Comparison of ENCODE assay signal across 11 cellular contexts in genomic region chrX:41339148-41339547, GRCh38. TPM values are rescaled to one million over a fixed set of nuclear protein-coding genes. Genes with fewer than 3 reads are reported as not detected.
A peak's percentile ranks its signal among the peaks of the same experiment; 100 is the strongest.
DNase-seq lines count a peak whose midpoint lies in the region; TF ChIP-seq lines count a peak whose summit lies in the region.
"Had no signal": no experiment of that assay in that cellular context is flagged by ENCODE, and none has a peak within 500 bp of the region (broad histone marks: within the 10 kb centered on the region; RNA-seq: fewer than 3 reads in every experiment).

No MANE protein-coding gene starts in this region.

- WGBS in suprapubic skin, result 60% methylated on average over 4 of the region's 4 CpGs

- TF ChIP-seq POLR2A in suprapubic skin (IDR thresholded peaks at IDR 0.05), result no peak

- H3K4me1 Mint-ChIP-seq in activated naive CD4-positive, alpha-beta T cell treated with anti-CD3 and anti-CD28 coated beads, Interleukin-2, amount 10 ng/mL, durations not matched to agents 7 days and 5 days, result peaks cover 44% of the 10 kb centered on the region

- H3K27ac ChIP-seq in iPS-20b (ENCODE audit: low read length) (no peak overlapping the region), suprapubic skin (no peak overlapping the region)
- H3K27ac ChIP-seq: Peyer's patch had no signal

- peaks cover 7% of the 10 kb centered on the region for H3K27me3 Mint-ChIP-seq in activated naive CD4-positive, alpha-beta T cell treated with anti-CD3 and anti-CD28 coated beads, Interleukin-2, amount 10 ng/mL, durations not matched to agents 7 days and 5 days

- no peak for DNase-seq in activated naive CD4-positive, alpha-beta T cell treated with anti-CD3 and anti-CD28 coated beads, Interleukin-2, amount 10 ng/mL, durations not matched to agents 7 days and 5 days
- DNase-seq in activated naive CD4-positive, alpha-beta T cell treated with anti-CD3 and anti-CD28 coated beads, Interleukin-2, amount 50 U/mL, for 16 hours, result no peak
- peak; percentile 31 for DNase-seq in adipocyte (ENCODE audit: low read depth)
- no peak for DNase-seq in suprapubic skin (ENCODE audit: low spot score in 2 of 2)
- DNase-seq in NCI-H1105 treated with DMSO at 0.1 percent for 48 hours (lab: John Stamatoyannopoulos, UW), result no peak
- no peak for DNase-seq in D341Med (ENCODE audit: low spot score)
- no peak for DNase-seq in HuH-7.5 (ENCODE audit: low spot score)
- DNase-seq: head of caudate nucleus, NCI-H446, Peyer's patch had no signal

- TF ChIP-seq EP300 in suprapubic skin (IDR thresholded peaks at IDR 0.05), result no peak

- peak overlapping the region; percentile 64 for H3K4me3 Mint-ChIP-seq in activated naive CD4-positive, alpha-beta T cell treated with anti-CD3 and anti-CD28 coated beads, Interleukin-2, amount 10 ng/mL, durations not matched to agents 7 days and 5 days

- peaks cover 61% of the 10 kb centered on the region for H3K36me3 Mint-ChIP-seq in activated naive CD4-positive, alpha-beta T cell treated with anti-CD3 and anti-CD28 coated beads, Interleukin-2, amount 10 ng/mL, durations not matched to agents 7 days and 5 days

- peak overlapping the region; percentile 31 for H3K4me3 ChIP-seq in adipocyte (ENCODE audit: low read length)
- peak overlapping the region; percentile 40; the same call in 1 of the 2 replicates for H3K4me3 ChIP-seq in iPS-20b (ENCODE audit: low read length)
- H3K4me3 ChIP-seq in suprapubic skin, result peak overlapping the region; percentile 74

- no peak overlapping the region for H3K27ac Mint-ChIP-seq in activated naive CD4-positive, alpha-beta T cell treated with anti-CD3 and anti-CD28 coated beads, Interleukin-2, amount 10 ng/mL, durations not matched to agents 7 days and 5 days

- no peaks in the 10 kb centered on the region for H3K27me3 ChIP-seq in adipocyte (replicated peaks; ENCODE audit: control insufficient read depth, insufficient read depth, low read length)
- no peaks in the 10 kb centered on the region for H3K27me3 ChIP-seq in iPS-20b (ENCODE audit: insufficient read depth, low read length)
- H3K27me3 ChIP-seq in suprapubic skin, result no peaks in the 10 kb centered on the region
- H3K27me3 ChIP-seq: Peyer's patch had no signal

- CTCF ChIA-PET in activated naive CD4-positive, alpha-beta T cell treated with anti-CD3 and anti-CD28 coated beads, Interleukin-2, amount 10 ng/mL, durations not matched to agents 7 days and 5 days (lab: Charles Lee), result interaction anchor here (1.2 kb wide), 1 partner anchor 47 kb away, joined by 3 read pairs; no protein-coding TSS in a partner anchor

- no peaks in the 10 kb centered on the region for H3K9me3 Mint-ChIP-seq in activated naive CD4-positive, alpha-beta T cell treated with anti-CD3 and anti-CD28 coated beads, Interleukin-2, amount 10 ng/mL, durations not matched to agents 7 days and 5 days

- no peak for TF ChIP-seq CTCF in suprapubic skin (IDR thresholded peaks at IDR 0.05)

- H3K4me1 ChIP-seq in adipocyte (ENCODE audit: control insufficient read depth, insufficient read depth, low read length) (peaks cover 39% of the 10 kb centered on the region), iPS-20b (ENCODE audit: insufficient read depth, low read length) (no peaks in the 10 kb centered on the region), suprapubic skin (peaks cover 29% of the 10 kb centered on the region)

- H3K36me3 ChIP-seq in adipocyte (ENCODE audit: control insufficient read depth, insufficient read depth, low read length, severe bottlenecking) (peaks cover 52% of the 10 kb centered on the region), iPS-20b (ENCODE audit: insufficient read depth, low read depth, low read length) (peaks cover 82% of the 10 kb centered on the region), suprapubic skin (peaks cover 26% of the 10 kb centered on the region)

- no peaks in the 10 kb centered on the region for H3K9me3 ChIP-seq in adipocyte (ENCODE audit: control insufficient read depth, low read length)
- H3K9me3 ChIP-seq in iPS-20b (ENCODE audit: insufficient read depth, low read depth, low read length), result no peaks in the 10 kb centered on the region
- no peaks in the 10 kb centered on the region for H3K9me3 ChIP-seq in suprapubic skin
- H3K9me3 ChIP-seq: Peyer's patch had no signal

- H3K9ac ChIP-seq in adipocyte (ENCODE audit: low read length) (no peak overlapping the region), iPS-20b (ENCODE audit: low read depth, low read length) (no peak overlapping the region)

RNA-seq across cellular contexts. Expression of gene DDX3X, which starts 5.2 kb away (rescaled TPM):
- 100 to 1,000 TPM; 161 to 383 (median 228) TPM for total RNA-seq in suprapubic skin
